ENCODE assay signal across 9 cellular contexts in the genomic region with DNA sequence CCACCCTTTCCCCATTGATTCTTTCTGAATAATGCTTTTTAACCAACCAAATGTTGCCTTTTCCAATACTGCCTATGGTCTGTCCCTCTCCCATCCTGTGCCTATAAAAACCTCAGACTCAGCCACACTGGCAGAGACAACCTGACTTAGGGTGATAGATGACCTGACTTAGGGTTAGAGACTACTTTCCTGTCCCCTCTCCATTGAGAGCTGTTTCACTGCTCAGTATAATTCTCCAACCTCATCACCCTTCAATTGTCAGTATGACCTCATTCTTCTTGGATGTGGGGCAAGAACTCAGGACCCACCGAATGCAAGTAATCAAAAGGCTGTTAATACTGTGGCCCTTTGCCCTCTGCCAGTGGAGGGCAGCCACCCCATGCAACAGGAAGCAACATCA.
"Had no signal": no experiment of that assay in that cellular context is flagged by ENCODE, and none has a peak within 500 bp of the region (broad histone marks: within the 10 kb centered on the region; RNA-seq: fewer than 3 reads in every experiment).

No MANE protein-coding gene starts in this region.

- H3K9me3 ChIP-seq: HAP-1 had no signal

- H3K4me1 ChIP-seq: HAP-1 had no signal

- H3K27ac ChIP-seq: GM23248, HL-60 had no signal

- DNase-seq: GM23248, GOT3, H7, IMR-90, KG1 had no signal

- H2AFZ ChIP-seq: GM23248 had no signal

- H3K36me3 ChIP-seq: HAP-1 had no signal

- FAIRE-seq: K562 had no signal

- H3K4me3 ChIP-seq: GM23248, HAP-1, K562 had no signal

- H3K9ac ChIP-seq: GM23248 had no signal

- ATAC-seq: HCT116, K562 had no signal
